In genomic region chr1:24055681-24056080, GRCh38 we compare ENCODE assay signal across 21 cellular contexts. TPM values are rescaled to one million over a fixed set of nuclear protein-coding genes. Genes with fewer than 3 reads are reported as not detected.
DNase-seq lines count a peak whose midpoint lies in the region; ATAC-seq, FAIRE-seq and TF ChIP-seq lines count a peak whose summit lies in the region.
"Had no signal": no experiment of that assay in that cellular context is flagged by ENCODE, and none has a peak within 500 bp of the region (broad histone marks: within the 10 kb centered on the region; RNA-seq: fewer than 3 reads in every experiment).

No MANE protein-coding gene starts in this region.

- no peak overlapping the region for H3K27ac ChIP-seq in psoas muscle
- H3K27ac ChIP-seq in upper lobe of right lung: no peak overlapping the region

- in situ Hi-C loops in GM13976 (cut with MboI; ENCODE audit: low sequenced_read_pairs, unreplicated experiment): no loop called here

- no peaks in the 10 kb centered on the region for H3K36me3 Mint-ChIP-seq in activated CD4-positive, alpha-beta memory T cell treated with anti-CD3 and anti-CD28 coated beads for 36 hours
- H3K36me3 Mint-ChIP-seq: CD4-positive, CD25-positive, alpha-beta regulatory T cell; CD8-positive, alpha-beta T cell had no signal

- H3K9me3 ChIP-seq in psoas muscle (no peaks in the 10 kb centered on the region), upper lobe of right lung (no peaks in the 10 kb centered on the region)
- H3K9me3 ChIP-seq: Caco-2 had no signal

- CTCF ChIA-PET in activated CD4-positive, alpha-beta memory T cell treated with anti-CD3 and anti-CD28 coated beads for 36 hours (lab: Charles Lee): no interaction called here

- H3K4me3 Mint-ChIP-seq in activated CD4-positive, alpha-beta memory T cell treated with anti-CD3 and anti-CD28 coated beads for 36 hours: no peak overlapping the region
- H3K4me3 Mint-ChIP-seq: CD4-positive, CD25-positive, alpha-beta regulatory T cell; CD8-positive, alpha-beta T cell had no signal

- no peaks in the 10 kb centered on the region for H3K27me3 ChIP-seq in bronchial epithelial cell (ENCODE audit: control insufficient read depth, insufficient read depth, low read length)
- no peaks in the 10 kb centered on the region for H3K27me3 ChIP-seq in psoas muscle (ENCODE audit: insufficient read depth in 3 of 3, low read length in 2 of 3)
- H3K27me3 ChIP-seq in upper lobe of right lung: no peaks in the 10 kb centered on the region

- no peaks in the 10 kb centered on the region for H3K9me3 Mint-ChIP-seq in activated CD4-positive, alpha-beta memory T cell treated with anti-CD3 and anti-CD28 coated beads for 36 hours
- H3K9me3 Mint-ChIP-seq: CD8-positive, alpha-beta T cell had no signal

- POLR2A ChIA-PET in activated CD4-positive, alpha-beta memory T cell treated with anti-CD3 and anti-CD28 coated beads for 36 hours (lab: Charles Lee): no interaction called here

- no peaks in the 10 kb centered on the region for H3K36me3 ChIP-seq in bronchial epithelial cell (ENCODE audit: control insufficient read depth, insufficient read depth, low read length)
- H3K36me3 ChIP-seq in psoas muscle (ENCODE audit: insufficient read depth in 1 of 2, low read depth in 1 of 2): peaks cover 0 to 41% of the 10 kb centered on the region in 2 donors
- H3K36me3 ChIP-seq in upper lobe of right lung: no peaks in the 10 kb centered on the region

- TF ChIP-seq CTCF in bronchial epithelial cell (IDR thresholded peaks at IDR 0.05; ENCODE audit: insufficient read depth, low read length, severe bottlenecking) (no peak), psoas muscle (IDR thresholded peaks at IDR 0.05) (no peak), upper lobe of right lung (IDR thresholded peaks at IDR 0.05) (no peak), GM13976 (IDR thresholded peaks at IDR 0.05; ENCODE audit: borderline replicate concordance, control extremely low read depth, extremely low read depth, insufficient read depth, missing control alignments) (no peak)

- ATAC-seq in left ventricle myocardium superior: peak; percentile 10
- ATAC-seq in psoas muscle: peak in 3 of 4 donors; percentile 3 to 22 (median 4)
- ATAC-seq in upper lobe of right lung: no peak
- ATAC-seq: CD8-positive, alpha-beta T cell had no signal

- FAIRE-seq in bronchial epithelial cell (lab: Jason Lieb, UNC): peak; percentile 64
- FAIRE-seq: G401.6, GM12892, H54 had no signal

- H3K4me3 ChIP-seq in bronchial epithelial cell (ENCODE audit: low read depth, low read length): no peak overlapping the region
- no peak overlapping the region for H3K4me3 ChIP-seq in psoas muscle
- no peak overlapping the region for H3K4me3 ChIP-seq in upper lobe of right lung

- DNase-seq in left ventricle myocardium superior (no peak), cardiac septum (ENCODE audit: low spot score) (no peak), bronchial epithelial cell (ENCODE audit: low read depth) (no peak), psoas muscle (no peak), upper lobe of right lung (peak; percentile 27), OCI-M1 (lab: John Stamatoyannopoulos, UW) (no peak), GM13976 (ENCODE audit: low spot score) (no peak)
- DNase-seq in activated CD4-positive, alpha-beta memory T cell treated with anti-CD3 and anti-CD28 coated beads for 36 hours: no peak
- DNase-seq: C1 segment of cervical spinal cord; Caco-2; CD4-positive, CD25-positive, alpha-beta regulatory T cell; CD8-positive, alpha-beta T cell; DMS153; DND-41; GOT3; HCEC 1CT had no signal

- no peak overlapping the region for H3K27ac Mint-ChIP-seq in activated CD4-positive, alpha-beta memory T cell treated with anti-CD3 and anti-CD28 coated beads for 36 hours
- H3K27ac Mint-ChIP-seq: CD8-positive, alpha-beta T cell had no signal

- intact Hi-C loops in left ventricle myocardium superior (cut with micrococcal nuclease) (no loop called here), cardiac septum (cut with DNase I) (no loop called here), psoas muscle (cut with DNase I) (no loop called here), upper lobe of right lung (cut with DNase I) (no loop called here)
- intact Hi-C loops in activated CD4-positive, alpha-beta memory T cell treated with anti-CD3 and anti-CD28 coated beads for 36 hours (cut with micrococcal nuclease): no loop called here

- WGBS in psoas muscle, 3 donors: 74 to 80% (median 80%) methylated on average over 8 of the region's 8 CpGs

- H3K4me1 ChIP-seq in psoas muscle (peaks cover 5% of the 10 kb centered on the region), upper lobe of right lung (peaks cover 7% of the 10 kb centered on the region)
- H3K4me1 ChIP-seq: Caco-2 had no signal

- H3K27me3 Mint-ChIP-seq in activated CD4-positive, alpha-beta memory T cell treated with anti-CD3 and anti-CD28 coated beads for 36 hours: no peaks in the 10 kb centered on the region
- H3K27me3 Mint-ChIP-seq: CD4-positive, CD25-positive, alpha-beta regulatory T cell had no signal

- no peaks in the 10 kb centered on the region for H3K4me1 Mint-ChIP-seq in activated CD4-positive, alpha-beta memory T cell treated with anti-CD3 and anti-CD28 coated beads for 36 hours (ENCODE audit: low read depth)
- H3K4me1 Mint-ChIP-seq: CD4-positive, CD25-positive, alpha-beta regulatory T cell had no signal

RNA-seq across cellular contexts. Expression of gene MYOM3, which starts 56.3 kb away (rescaled TPM):
- total RNA-seq in left ventricle myocardium superior: 409 TPM
- 249 TPM for total RNA-seq in cardiac septum
- total RNA-seq in bronchial epithelial cell: under 0.01 and 0.13 TPM in 2 replicates
- 100 to 1,000 TPM; 130 to 505 (median 308) TPM for total RNA-seq in psoas muscle
- 100 to 1,000 TPM in 2 of 3 donors, 10 to 100 TPM in 1; 86.7 to 152 (median 122) TPM for polyA plus RNA-seq in psoas muscle
- 0.69 TPM for total RNA-seq in upper lobe of right lung
- total RNA-seq in activated CD4-positive, alpha-beta memory T cell treated with anti-CD3 and anti-CD28 coated beads for 36 hours: not detected
- total RNA-seq: A673; Caco-2; CD4-positive, CD25-positive, alpha-beta regulatory T cell; CD8-positive, alpha-beta T cell had no signal
- polyA plus RNA-seq: BJ; CD4-positive, CD25-positive, alpha-beta regulatory T cell had no signal

Comparison
In these comparisons a context has a peak if more than half of its experiments do, and no peak if none do; other contexts are left out.
1. RNA of gene MYOM3, which starts 56.3 kb away (total RNA-seq): 409 TPM in left ventricle myocardium superior (single experiment), 130 to 505 TPM in psoas muscle and 249 TPM in cardiac septum (single experiment); 0.69 TPM in upper lobe of right lung (single experiment), under 0.01 to 0.13 TPM in bronchial epithelial cell and not detected in activated CD4-positive, alpha-beta memory T cell treated with anti-CD3 and anti-CD28 coated beads for 36 hours; every median in the first group is over 10 times any median in the second.